ENCODE assay signal across 22 cellular contexts in the genomic region with DNA sequence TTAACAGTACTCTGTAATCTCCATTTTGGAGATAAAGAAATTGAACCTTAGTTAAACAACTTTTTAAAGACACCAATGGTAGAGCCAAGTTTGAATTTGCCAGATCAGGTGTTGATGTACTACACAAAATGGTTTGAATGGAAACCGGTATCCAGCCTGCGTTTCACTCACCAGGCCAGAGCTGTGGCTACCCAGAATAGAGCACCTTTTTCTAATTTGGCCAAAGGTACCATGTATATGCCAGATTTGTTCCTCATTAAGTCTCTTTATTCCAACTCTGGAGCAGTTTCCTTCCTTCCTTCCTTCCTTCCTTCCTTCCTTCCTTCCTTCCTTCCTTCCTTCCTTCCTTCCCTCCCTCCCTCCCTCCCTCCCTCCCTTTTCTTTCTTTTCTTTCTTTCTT. TPM values are rescaled to one million over a fixed set of nuclear protein-coding genes. Genes with fewer than 3 reads are reported as not detected.
DNase-seq lines count a peak whose midpoint lies in the region; ATAC-seq, FAIRE-seq and TF ChIP-seq lines count a peak whose summit lies in the region.
"Had no signal": no experiment of that assay in that cellular context is flagged by ENCODE, and none has a peak within 500 bp of the region (broad histone marks: within the 10 kb centered on the region; RNA-seq: fewer than 3 reads in every experiment).

No MANE protein-coding gene starts in this region.

- H3K4me3 Mint-ChIP-seq in central memory CD8-positive, alpha-beta T cell: no peak overlapping the region
- H3K4me3 Mint-ChIP-seq: CD4-positive, CD25-positive, alpha-beta regulatory T cell; CD8-positive, alpha-beta memory T cell; GM23338; HFFc6; IgD-negative memory B cell had no signal

- H3K9me3 Mint-ChIP-seq in central memory CD8-positive, alpha-beta T cell: no peaks in the 10 kb centered on the region
- H3K9me3 Mint-ChIP-seq: CD8-positive, alpha-beta memory T cell; GM23338; HFFc6; IgD-negative memory B cell had no signal

- FAIRE-seq in GM18507 (lab: Jason Lieb, UNC): peak; percentile 24
- FAIRE-seq: GM12878, H54 had no signal

- TF ChIP-seq CTCF in Panc1 (IDR thresholded peaks at IDR 0.05): no peak
- no peak for TF ChIP-seq CTCF in left lung (IDR thresholded peaks at IDR 0.05)

- H3K4me3 ChIP-seq in Panc1 (ENCODE audit: low read depth in 2 of 2, low read length in 2 of 2): no peak overlapping the region
- H3K4me3 ChIP-seq in left lung: no peak overlapping the region
- H3K4me3 ChIP-seq: GM12878, GM23338 had no signal

- peak overlapping the region; percentile 78 for H3K27ac Mint-ChIP-seq in central memory CD8-positive, alpha-beta T cell (ENCODE audit: low read depth)
- H3K27ac Mint-ChIP-seq: GM23338, HFFc6 had no signal

- in situ Hi-C loops in Panc1 (cut with HindIII; ENCODE audit: low pct_unique_long_range_greater_than_20kb, low sequenced_read_pairs): no loop called here

- ATAC-seq in Panc1 (no peak), left lung (no peak)
- ATAC-seq in central memory CD8-positive, alpha-beta T cell (replicated peaks; ENCODE audit: extremely low read depth, poor library complexity, severe bottlenecking): no peak
- ATAC-seq: GM12878, GM23338 had no signal

- peak overlapping the region; percentile 54; the same call in 1 of the 2 replicates for H3K27ac ChIP-seq in Panc1 (ENCODE audit: low read length)
- H3K27ac ChIP-seq in left lung: no peak overlapping the region

- DNase-seq in GM18507 (ENCODE audit: extremely low spot score, insufficient read length, low read depth): no peak
- no peak for DNase-seq in Panc1 (ENCODE audit: low read depth, low spot score)
- DNase-seq in central memory CD8-positive, alpha-beta T cell (ENCODE audit: low spot score in 2 of 2): no peak
- no peak for DNase-seq in left lung
- DNase-seq in NCI-H1694 (lab: John Stamatoyannopoulos, UW): no peak
- DNase-seq in NK-92 treated with Interleukin-12 subunit alpha and Interleukin-12 subunit beta, amount 100 ng/mL, for 24 hours (lab: John Stamatoyannopoulos, UW): no peak
- DNase-seq: ACHN; BE2C; C1 segment of cervical spinal cord; CD4-positive, CD25-positive, alpha-beta regulatory T cell; CD8-positive, alpha-beta memory T cell; COR-L47; DMS 273 treated with DMSO at 0.1 percent for 48 hours; DMS53; DND-41; EL; HCEC 1CT; HFFc6 had no signal

- POLR2A ChIA-PET in Panc1 (lab: Charles Lee): no interaction called here

- H3K36me3 ChIP-seq in Panc1 (ENCODE audit: control insufficient read depth, insufficient read depth, low read length) (no peaks in the 10 kb centered on the region; the same call in 1 of the 2 replicates), left lung (no peaks in the 10 kb centered on the region)
- H3K36me3 ChIP-seq: BE2C had no signal

- peaks cover 2% of the 10 kb centered on the region for H3K36me3 Mint-ChIP-seq in central memory CD8-positive, alpha-beta T cell (ENCODE audit: insufficient read depth)

- no TSS peak for BruUV-seq in Panc1 (replicated peaks; lab: Mats Ljungman, UMichigan)

- intact Hi-C loops in Panc1 (cut with micrococcal nuclease; ENCODE audit: unreplicated experiment) (loop anchor here (10.0 kb wide), 1 partner anchor 46 kb away; no protein-coding TSS in a partner anchor), left lung (cut with DNase I) (no loop called here)

- no peaks in the 10 kb centered on the region for H3K9me3 ChIP-seq in Panc1 (ENCODE audit: control insufficient read depth, insufficient read depth, low read depth, low read length)
- no peaks in the 10 kb centered on the region for H3K9me3 ChIP-seq in left lung
- H3K9me3 ChIP-seq: BE2C had no signal

- peaks cover 9% of the 10 kb centered on the region for H3K4me1 Mint-ChIP-seq in central memory CD8-positive, alpha-beta T cell

- H3K27me3 Mint-ChIP-seq in central memory CD8-positive, alpha-beta T cell: no peaks in the 10 kb centered on the region
- H3K27me3 Mint-ChIP-seq: CD4-positive, CD25-positive, alpha-beta regulatory T cell; CD8-positive, alpha-beta memory T cell; IgD-negative memory B cell had no signal

- H3K4me1 ChIP-seq in Panc1 (ENCODE audit: control insufficient read depth, insufficient read depth, low read length) (peaks cover 32% of the 10 kb centered on the region), left lung (no peaks in the 10 kb centered on the region)
- H3K4me1 ChIP-seq: BE2C had no signal

- H3K27me3 ChIP-seq in Panc1 (ENCODE audit: control insufficient read depth, insufficient read depth, low read length) (no peaks in the 10 kb centered on the region), left lung (no peaks in the 10 kb centered on the region)
- H3K27me3 ChIP-seq: BE2C had no signal

- CTCF ChIA-PET in Panc1 (lab: Charles Lee): no interaction called here

RNA-seq across cellular contexts. Expression of a gene that starts 39.3 kb away (rescaled TPM):
- 52.6 TPM for total RNA-seq in Panc1 (2021; ENCODE audit: unreplicated experiment)
- polyA plus RNA-seq in Panc1 (2012; ENCODE audit: insufficient read length): 23.0 TPM
- 10 to 100 TPM; 35.3 to 38.6 TPM for total RNA-seq in left lung
